Comparison of ENCODE assay signal across 28 cellular contexts in the genomic region with DNA sequence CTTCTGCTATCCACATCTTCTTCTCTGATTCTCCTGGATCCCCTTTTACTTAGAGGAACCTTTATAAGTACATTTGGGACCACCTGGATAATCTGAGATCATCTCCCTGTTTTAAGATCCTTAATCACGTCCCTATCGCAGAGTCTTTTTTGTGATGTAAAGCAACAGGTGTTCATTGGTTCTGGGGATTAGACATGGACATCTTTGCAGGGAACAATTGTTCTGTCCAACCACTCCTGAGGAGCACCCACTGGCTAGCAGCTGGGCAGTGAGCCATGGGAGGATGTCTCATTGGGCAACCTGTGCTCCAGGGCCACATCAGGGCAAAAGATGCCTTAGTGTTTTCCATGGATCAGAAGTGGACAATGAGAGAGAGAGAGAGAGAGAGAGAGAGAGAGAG.
"Had no signal": no experiment of that assay in that cellular context is flagged by ENCODE, and none has a peak within 500 bp of the region (broad histone marks: within the 10 kb centered on the region; RNA-seq: fewer than 3 reads in every experiment).

No MANE protein-coding gene starts in this region.

- H3K36me3 ChIP-seq: neutrophil, right lobe of liver, sigmoid colon, stomach, thoracic aorta, thyroid gland, tibial nerve, upper lobe of left lung, vagina had no signal

- H3K4me1 ChIP-seq: parathyroid adenoma, psoas muscle, right lobe of liver, sigmoid colon, stomach, thyroid gland, tibial nerve, upper lobe of left lung, vagina had no signal

- H3K4me1 Mint-ChIP-seq: natural killer cell; nephron; stimulated activated effector memory CD8-positive, alpha-beta T cell treated with anti-CD3 and anti-CD28 coated beads, Interleukin-12 subunit alpha, Interleukin-12 subunit beta, amount 100 ng/mL, for 72 hours; stimulated activated naive B cell treated with anti-CD40 and anti-IgM and Interleukin-4, amounts not matched to agents 10 μg/mL and 1 μg/mL and 100 μg/mL, for 72 hours had no signal

- H3K4me3 ChIP-seq: psoas muscle, right lobe of liver, sigmoid colon, stomach, thoracic aorta, thyroid gland, tibial nerve, upper lobe of left lung, vagina had no signal

- ATAC-seq: natural killer cell; psoas muscle; right cardiac atrium; right lobe of liver; stimulated activated effector memory CD8-positive, alpha-beta T cell treated with anti-CD3 and anti-CD28 coated beads, Interleukin-12 subunit alpha, Interleukin-12 subunit beta, amount 100 ng/mL, for 72 hours; stimulated activated naive B cell treated with anti-CD40 and anti-IgM and Interleukin-4, amounts not matched to agents 10 μg/mL and 1 μg/mL and 100 μg/mL, for 72 hours had no signal

- H3K27ac ChIP-seq: neutrophil, parathyroid adenoma, psoas muscle, right lobe of liver, sigmoid colon, stomach, thoracic aorta, thyroid gland, tibial nerve, upper lobe of left lung, vagina had no signal

- H3K9me3 Mint-ChIP-seq: natural killer cell; nephron; stimulated activated effector memory CD8-positive, alpha-beta T cell treated with anti-CD3 and anti-CD28 coated beads, Interleukin-12 subunit alpha, Interleukin-12 subunit beta, amount 100 ng/mL, for 72 hours; stimulated activated naive B cell treated with anti-CD40 and anti-IgM and Interleukin-4, amounts not matched to agents 10 μg/mL and 1 μg/mL and 100 μg/mL, for 72 hours; stimulated activated naive CD8-positive, alpha-beta T cell treated with anti-CD3 and anti-CD28 coated beads, Interleukin-15, Interleukin-2, amounts not matched to agents 100 ng/mL and 50 ng/mL, for 24 hours had no signal

- DNase-seq: natural killer cell; nucleus accumbens; posterior cingulate gyrus; psoas muscle; right cardiac atrium; right lobe of liver; sigmoid colon; small intestine; stimulated activated CD4-positive, alpha-beta T cell treated with anti-CD3 and anti-CD28 coated beads, Interleukin-15, amount 100 ng/mL, for 24 hours; stimulated activated CD4-positive, alpha-beta T cell treated with anti-CD3 and anti-CD28 coated beads, Interleukin-2, amount 100 ng/mL, for 24 hours; stimulated activated CD4-positive, alpha-beta T cell treated with anti-CD3 and anti-CD28 coated beads, Interleukin-2, amount 100 ng/mL, for 48 hours; stimulated activated CD4-positive, alpha-beta T cell treated with anti-CD3 and anti-CD28 coated beads, Interleukin-4, amount 100 ng/mL, for 24 hours; stimulated activated naive B cell treated with anti-CD40 and anti-IgM and Interleukin-4, amounts not matched to agents 10 μg/mL and 1 μg/mL and 100 μg/mL, for 72 hours; stimulated activated naive CD4-positive, alpha-beta T cell treated with Interleukin-2 at 50 U/mL for 16 hours; stomach; thyroid gland; trophoblast cell; upper lobe of left lung had no signal

- H3K4me3 Mint-ChIP-seq: natural killer cell; nephron; stimulated activated effector memory CD8-positive, alpha-beta T cell treated with anti-CD3 and anti-CD28 coated beads, Interleukin-12 subunit alpha, Interleukin-12 subunit beta, amount 100 ng/mL, for 72 hours; stimulated activated naive B cell treated with anti-CD40 and anti-IgM and Interleukin-4, amounts not matched to agents 10 μg/mL and 1 μg/mL and 100 μg/mL, for 72 hours; stimulated activated naive CD8-positive, alpha-beta T cell treated with anti-CD3 and anti-CD28 coated beads, Interleukin-15, Interleukin-2, amounts not matched to agents 100 ng/mL and 50 ng/mL, for 24 hours had no signal

- H3K27ac Mint-ChIP-seq: natural killer cell; nephron; progenitor cell of endocrine pancreas; stimulated activated effector memory CD8-positive, alpha-beta T cell treated with anti-CD3 and anti-CD28 coated beads, Interleukin-12 subunit alpha, Interleukin-12 subunit beta, amount 100 ng/mL, for 72 hours; stimulated activated naive B cell treated with anti-CD40 and anti-IgM and Interleukin-4, amounts not matched to agents 10 μg/mL and 1 μg/mL and 100 μg/mL, for 72 hours; stimulated activated naive CD8-positive, alpha-beta T cell treated with anti-CD3 and anti-CD28 coated beads, Interleukin-15, Interleukin-2, amounts not matched to agents 100 ng/mL and 50 ng/mL, for 24 hours had no signal

- H3K9me3 ChIP-seq: neutrophil, psoas muscle, right lobe of liver, stomach, thoracic aorta, thyroid gland, tibial nerve, upper lobe of left lung, vagina had no signal

- H3K27me3 ChIP-seq: right lobe of liver, stomach, thyroid gland, tibial nerve, upper lobe of left lung, vagina had no signal

- FAIRE-seq: small intestine, urothelium cell line had no signal

- H3K36me3 Mint-ChIP-seq: natural killer cell; stimulated activated effector memory CD8-positive, alpha-beta T cell treated with anti-CD3 and anti-CD28 coated beads, Interleukin-12 subunit alpha, Interleukin-12 subunit beta, amount 100 ng/mL, for 72 hours had no signal
